15 cellular contexts compared by ENCODE assay signal in the genomic region with DNA sequence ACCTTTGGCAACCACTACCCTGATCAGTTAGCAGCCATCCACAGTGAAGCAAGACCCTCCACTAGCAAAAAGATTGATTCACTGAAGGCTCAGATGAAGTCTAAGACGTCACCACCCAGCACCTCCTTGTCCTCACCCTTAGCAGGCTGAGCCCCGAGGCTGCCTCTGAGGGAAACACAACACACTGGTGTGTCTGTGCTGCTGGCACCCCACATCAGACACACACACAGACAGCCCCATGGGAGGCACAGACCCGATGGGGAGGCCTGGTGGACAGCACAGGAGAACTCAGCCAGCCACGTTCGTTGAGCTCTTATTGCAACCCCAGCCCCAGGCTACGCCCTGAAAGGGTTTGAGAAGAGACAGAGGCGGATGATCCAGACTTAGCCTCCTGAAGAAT.
DNase-seq lines count a peak whose midpoint lies in the region; ATAC-seq and TF ChIP-seq lines count a peak whose summit lies in the region.
"Had no signal": no experiment of that assay in that cellular context is flagged by ENCODE, and none has a peak within 500 bp of the region (broad histone marks: within the 10 kb centered on the region; RNA-seq: fewer than 3 reads in every experiment).

No MANE protein-coding gene starts in this region.

- POLR2A ChIA-PET in activated CD8-positive, alpha-beta T cell treated with anti-CD3 and anti-CD28 coated beads, Interleukin-2, amount 10 ng/mL, durations not matched to agents 7 days and 5 days (lab: Charles Lee), result no interaction called here
- POLR2A ChIA-PET in activated CD8-positive, alpha-beta T cell treated with anti-CD3 and anti-CD28 coated beads for 36 hours (lab: Charles Lee), result interaction anchor here (0.6 to 1.1 kb wide), 2 partner anchors 23 to 199 kb away, joined by 3 to 4 read pairs; no protein-coding TSS in a partner anchor
- POLR2A ChIA-PET in CD8-positive, alpha-beta memory T cell (lab: Charles Lee), result no interaction called here
- POLR2A ChIA-PET in naive thymus-derived CD8-positive, alpha-beta T cell (lab: Charles Lee), result no interaction called here

- H3K9me3 ChIP-seq in CD8-positive, alpha-beta memory T cell (ENCODE audit: low read length), result no peaks in the 10 kb centered on the region

- H3K27ac ChIP-seq in CD8-positive, alpha-beta memory T cell (ENCODE audit: low read depth, low read length), result no peak overlapping the region
- H3K27ac ChIP-seq: 22Rv1 had no signal

- no peaks in the 10 kb centered on the region for H3K36me3 ChIP-seq in CD8-positive, alpha-beta memory T cell (ENCODE audit: insufficient read depth, low read length)

- H3K27ac Mint-ChIP-seq in activated CD8-positive, alpha-beta T cell treated with anti-CD3 and anti-CD28 coated beads, Interleukin-2, amount 10 ng/mL, durations not matched to agents 7 days and 5 days, result peak overlapping the region; percentile 19
- H3K27ac Mint-ChIP-seq in activated CD8-positive, alpha-beta T cell treated with anti-CD3 and anti-CD28 coated beads for 36 hours, result no peak overlapping the region
- peak overlapping the region in 5 of 8 donors; percentile 2 to 87 (median 64) for H3K27ac Mint-ChIP-seq in CD8-positive, alpha-beta memory T cell
- peak overlapping the region; percentile 38 for H3K27ac Mint-ChIP-seq in effector memory CD8-positive, alpha-beta T cell
- H3K27ac Mint-ChIP-seq in naive thymus-derived CD8-positive, alpha-beta T cell, result peak overlapping the region in 8 of 10 donors; percentile 61 to 93 (median 87)
- no peak overlapping the region for H3K27ac Mint-ChIP-seq in activated T-cell treated with anti-CD3 and anti-CD28 coated beads, Interleukin-2, amount 50 U/mL, for 72 hours
- H3K27ac Mint-ChIP-seq: HFFc6 had no signal

- H3K4me3 ChIP-seq in CD8-positive, alpha-beta memory T cell (ENCODE audit: low read length), result no peak overlapping the region

- peak; percentile 15 for DNase-seq in activated CD8-positive, alpha-beta T cell treated with anti-CD3 and anti-CD28 coated beads, Interleukin-2, amount 10 ng/mL, durations not matched to agents 7 days and 5 days
- no peak for DNase-seq in activated CD8-positive, alpha-beta T cell treated with anti-CD3 and anti-CD28 coated beads for 36 hours
- DNase-seq in CD8-positive, alpha-beta memory T cell, result no peak
- no peak for DNase-seq in effector memory CD8-positive, alpha-beta T cell
- DNase-seq in naive thymus-derived CD8-positive, alpha-beta T cell, result no peak
- DNase-seq in activated T-cell treated with anti-CD3 and anti-CD28 coated beads, Interleukin-2, amount 50 U/mL, for 72 hours, result no peak
- DNase-seq in NCI-H2171 (lab: John Stamatoyannopoulos, UW) (no peak), COR-L47 (lab: John Stamatoyannopoulos, UW) (no peak)
- DNase-seq: CD8-positive, alpha-beta T cell; DMS53; GF-D8; HCEC 1CT; HFFc6 had no signal

- no peaks in the 10 kb centered on the region for H3K9me3 Mint-ChIP-seq in activated CD8-positive, alpha-beta T cell treated with anti-CD3 and anti-CD28 coated beads, Interleukin-2, amount 10 ng/mL, durations not matched to agents 7 days and 5 days (ENCODE audit: insufficient read depth)
- peaks cover 2% of the 10 kb centered on the region for H3K9me3 Mint-ChIP-seq in activated CD8-positive, alpha-beta T cell treated with anti-CD3 and anti-CD28 coated beads for 36 hours
- H3K9me3 Mint-ChIP-seq in CD8-positive, alpha-beta memory T cell, result no peaks in the 10 kb centered on the region
- no peaks in the 10 kb centered on the region for H3K9me3 Mint-ChIP-seq in effector memory CD8-positive, alpha-beta T cell
- H3K9me3 Mint-ChIP-seq in naive thymus-derived CD8-positive, alpha-beta T cell, result peaks cover 0 to 7% (median 0%) of the 10 kb centered on the region in 9 donors
- peaks cover 0 to 2% of the 10 kb centered on the region in 2 donors for H3K9me3 Mint-ChIP-seq in activated T-cell treated with anti-CD3 and anti-CD28 coated beads, Interleukin-2, amount 50 U/mL, for 72 hours
- H3K9me3 Mint-ChIP-seq: CD8-positive, alpha-beta T cell; HFFc6 had no signal

- H3K4me1 Mint-ChIP-seq in activated CD8-positive, alpha-beta T cell treated with anti-CD3 and anti-CD28 coated beads, Interleukin-2, amount 10 ng/mL, durations not matched to agents 7 days and 5 days (ENCODE audit: low read depth), result peaks cover 22% of the 10 kb centered on the region
- peaks cover 17% of the 10 kb centered on the region for H3K4me1 Mint-ChIP-seq in activated CD8-positive, alpha-beta T cell treated with anti-CD3 and anti-CD28 coated beads for 36 hours (ENCODE audit: low read depth)
- peaks cover 16 to 24% (median 20%) of the 10 kb centered on the region in 3 donors for H3K4me1 Mint-ChIP-seq in CD8-positive, alpha-beta memory T cell
- H3K4me1 Mint-ChIP-seq in effector memory CD8-positive, alpha-beta T cell (ENCODE audit: low read depth in 2 of 2), result peaks cover 8 to 10% of the 10 kb centered on the region in 2 donors
- H3K4me1 Mint-ChIP-seq in naive thymus-derived CD8-positive, alpha-beta T cell, result peaks cover 14 to 40% (median 26%) of the 10 kb centered on the region in 4 donors
- H3K4me1 Mint-ChIP-seq in activated T-cell treated with anti-CD3 and anti-CD28 coated beads, Interleukin-2, amount 50 U/mL, for 72 hours (ENCODE audit: low read depth), result peaks cover 11% of the 10 kb centered on the region

- ATAC-seq in activated CD8-positive, alpha-beta T cell treated with anti-CD3 and anti-CD28 coated beads, Interleukin-2, amount 10 ng/mL, durations not matched to agents 7 days and 5 days, result no peak
- no peak for ATAC-seq in activated CD8-positive, alpha-beta T cell treated with anti-CD3 and anti-CD28 coated beads for 36 hours
- ATAC-seq in effector memory CD8-positive, alpha-beta T cell (replicated peaks), result no peak
- no peak for ATAC-seq in naive thymus-derived CD8-positive, alpha-beta T cell
- ATAC-seq in activated T-cell treated with anti-CD3 and anti-CD28 coated beads, Interleukin-2, amount 50 U/mL, for 72 hours (replicated peaks in 1 of 2), result no peak
- ATAC-seq: CD8-positive, alpha-beta T cell had no signal

- no peaks in the 10 kb centered on the region for H3K36me3 Mint-ChIP-seq in activated CD8-positive, alpha-beta T cell treated with anti-CD3 and anti-CD28 coated beads, Interleukin-2, amount 10 ng/mL, durations not matched to agents 7 days and 5 days (ENCODE audit: low read depth)
- no peaks in the 10 kb centered on the region for H3K36me3 Mint-ChIP-seq in activated CD8-positive, alpha-beta T cell treated with anti-CD3 and anti-CD28 coated beads for 36 hours (ENCODE audit: low read depth)
- peaks cover 0 to 2% (median 0%) of the 10 kb centered on the region in 3 donors for H3K36me3 Mint-ChIP-seq in CD8-positive, alpha-beta memory T cell
- H3K36me3 Mint-ChIP-seq in effector memory CD8-positive, alpha-beta T cell (ENCODE audit: insufficient read depth), result no peaks in the 10 kb centered on the region
- H3K36me3 Mint-ChIP-seq in naive thymus-derived CD8-positive, alpha-beta T cell, result no peaks in the 10 kb centered on the region
- H3K36me3 Mint-ChIP-seq in activated T-cell treated with anti-CD3 and anti-CD28 coated beads, Interleukin-2, amount 50 U/mL, for 72 hours (ENCODE audit: insufficient read depth in 2 of 2), result peaks cover 0 to 2% of the 10 kb centered on the region in 2 donors
- H3K36me3 Mint-ChIP-seq: CD14-positive monocyte; CD8-positive, alpha-beta T cell had no signal

- no peak for TF ChIP-seq CTCF in activated CD8-positive, alpha-beta T cell treated with anti-CD3 and anti-CD28 coated beads for 36 hours (IDR thresholded peaks at IDR 0.05)

- no peaks in the 10 kb centered on the region for H3K27me3 ChIP-seq in CD8-positive, alpha-beta memory T cell (ENCODE audit: insufficient read depth, low read length, poor library complexity, severe bottlenecking)

- intact Hi-C loops in activated CD8-positive, alpha-beta T cell treated with anti-CD3 and anti-CD28 coated beads for 36 hours (cut with micrococcal nuclease), result no loop called here

- H3K27me3 Mint-ChIP-seq in activated CD8-positive, alpha-beta T cell treated with anti-CD3 and anti-CD28 coated beads, Interleukin-2, amount 10 ng/mL, durations not matched to agents 7 days and 5 days (ENCODE audit: low read depth), result no peaks in the 10 kb centered on the region
- H3K27me3 Mint-ChIP-seq in activated CD8-positive, alpha-beta T cell treated with anti-CD3 and anti-CD28 coated beads for 36 hours, result no peaks in the 10 kb centered on the region
- peaks cover 0 to 3% of the 10 kb centered on the region in 2 donors for H3K27me3 Mint-ChIP-seq in CD8-positive, alpha-beta memory T cell
- H3K27me3 Mint-ChIP-seq in effector memory CD8-positive, alpha-beta T cell, result no peaks in the 10 kb centered on the region
- H3K27me3 Mint-ChIP-seq in naive thymus-derived CD8-positive, alpha-beta T cell, result no peaks in the 10 kb centered on the region
- H3K27me3 Mint-ChIP-seq in activated T-cell treated with anti-CD3 and anti-CD28 coated beads, Interleukin-2, amount 50 U/mL, for 72 hours (ENCODE audit: low read depth), result no peaks in the 10 kb centered on the region

- peaks cover 8% of the 10 kb centered on the region for H3K4me1 ChIP-seq in CD8-positive, alpha-beta memory T cell (ENCODE audit: insufficient read depth, low read length)

- CTCF ChIA-PET in activated CD8-positive, alpha-beta T cell treated with anti-CD3 and anti-CD28 coated beads, Interleukin-2, amount 10 ng/mL, durations not matched to agents 7 days and 5 days (lab: Charles Lee), result interaction anchor here (1.3 kb wide), 1 partner anchor 67 kb away, joined by 6 read pairs; no protein-coding TSS in a partner anchor
- CTCF ChIA-PET in activated CD8-positive, alpha-beta T cell treated with anti-CD3 and anti-CD28 coated beads for 36 hours (lab: Charles Lee), result interaction anchor here (1.4 kb wide), 1 partner anchor 66 kb away, joined by 3 read pairs; no protein-coding TSS in a partner anchor
- CTCF ChIA-PET in CD8-positive, alpha-beta memory T cell (lab: Charles Lee), result no interaction called here

- H3K4me3 Mint-ChIP-seq in activated CD8-positive, alpha-beta T cell treated with anti-CD3 and anti-CD28 coated beads, Interleukin-2, amount 10 ng/mL, durations not matched to agents 7 days and 5 days, result no peak overlapping the region
- no peak overlapping the region for H3K4me3 Mint-ChIP-seq in activated CD8-positive, alpha-beta T cell treated with anti-CD3 and anti-CD28 coated beads for 36 hours
- H3K4me3 Mint-ChIP-seq in CD8-positive, alpha-beta memory T cell, result no peak overlapping the region
- H3K4me3 Mint-ChIP-seq in effector memory CD8-positive, alpha-beta T cell, result no peak overlapping the region
- H3K4me3 Mint-ChIP-seq in naive thymus-derived CD8-positive, alpha-beta T cell, result peak overlapping the region in 1 of 10 donors; percentile 18
- H3K4me3 Mint-ChIP-seq in activated T-cell treated with anti-CD3 and anti-CD28 coated beads, Interleukin-2, amount 50 U/mL, for 72 hours, result no peak overlapping the region
- H3K4me3 Mint-ChIP-seq: CD14-positive monocyte; CD8-positive, alpha-beta T cell; HFFc6 had no signal

Comparison
In these comparisons a context has a peak if more than half of its experiments do, and no peak if none do; other contexts are left out.
1. H3K27ac Mint-ChIP-seq: peak in activated CD8-positive, alpha-beta T cell treated with anti-CD3 and anti-CD28 coated beads, Interleukin-2, amount 10 ng/mL, durations not matched to agents 7 days and 5 days (single experiment), CD8-positive, alpha-beta memory T cell (5 of 8), effector memory CD8-positive, alpha-beta T cell (2 of 2) and naive thymus-derived CD8-positive, alpha-beta T cell (8 of 10); none in activated CD8-positive, alpha-beta T cell treated with anti-CD3 and anti-CD28 coated beads for 36 hours (single experiment) and activated T-cell treated with anti-CD3 and anti-CD28 coated beads, Interleukin-2, amount 50 U/mL, for 72 hours (single experiment).